8 cellular contexts compared by ENCODE assay signal in genomic region chr2:73232471-73233153, GRCh38. TPM values are rescaled to one million over a fixed set of nuclear protein-coding genes. Genes with fewer than 3 reads are reported as not detected.
DNase-seq lines count a peak whose midpoint lies in the region; ATAC-seq and TF ChIP-seq lines count a peak whose summit lies in the region.

No MANE protein-coding gene starts in this region.

- H3K4me3 ChIP-seq in cardiac muscle cell = peak overlapping the region; percentile 72
- peak overlapping the region; percentile 84 for H3K4me3 ChIP-seq in fibroblast of the aortic adventitia (ENCODE audit: low read depth, low read length)

- H3K9me3 Mint-ChIP-seq in activated CD4-positive, alpha-beta T cell treated with anti-CD3 and anti-CD28 coated beads, Interleukin-2, amount 10 ng/mL, durations not matched to agents 24 days and 14 days = no peaks in the 10 kb centered on the region
- no peaks in the 10 kb centered on the region for H3K9me3 Mint-ChIP-seq in progenitor cell of endocrine pancreas (ENCODE audit: low read depth)

- TF ChIP-seq CTCF in cardiac muscle cell (IDR thresholded peaks at IDR 0.05; ENCODE audit: low read depth, low read length) = no peak
- TF ChIP-seq CTCF in fibroblast of the aortic adventitia (IDR thresholded peaks at IDR 0.05; ENCODE audit: insufficient read depth, low read length) = no peak
- no peak for TF ChIP-seq CTCF in progenitor cell of endocrine pancreas (IDR thresholded peaks at IDR 0.05; ENCODE audit: unreplicated experiment)

- H3K27ac ChIP-seq in cardiac muscle cell = peak overlapping the region; percentile 10

- H3K4me1 ChIP-seq in cardiac muscle cell (ENCODE audit: low read depth) = peaks cover 11% of the 10 kb centered on the region

- no peak for DNase-seq in cardiac muscle cell (ENCODE audit: low read depth in 1 of 2, low spot score in 1 of 2)
- DNase-seq in cardiac septum (ENCODE audit: low spot score) = no peak
- peak; percentile 62 for DNase-seq in activated CD4-positive, alpha-beta T cell treated with anti-CD3 and anti-CD28 coated beads, Interleukin-2, amount 10 ng/mL, durations not matched to agents 24 days and 14 days
- DNase-seq in fibroblast of the aortic adventitia (ENCODE audit: low read depth) = no peak
- no peak for DNase-seq in progenitor cell of endocrine pancreas (ENCODE audit: low spot score, unreplicated experiment)
- DNase-seq in NCI-H2107 treated with DMSO at 0.1 percent for 48 hours (lab: John Stamatoyannopoulos, UW; ENCODE audit: unreplicated experiment) = no peak

- peak overlapping the region; percentile 95 for H3K27ac Mint-ChIP-seq in activated CD4-positive, alpha-beta T cell treated with anti-CD3 and anti-CD28 coated beads, Interleukin-2, amount 10 ng/mL, durations not matched to agents 24 days and 14 days
- peak overlapping the region; percentile 80 for H3K27ac Mint-ChIP-seq in progenitor cell of endocrine pancreas

- H3K27me3 Mint-ChIP-seq in activated CD4-positive, alpha-beta T cell treated with anti-CD3 and anti-CD28 coated beads, Interleukin-2, amount 10 ng/mL, durations not matched to agents 24 days and 14 days = no peaks in the 10 kb centered on the region
- H3K27me3 Mint-ChIP-seq in progenitor cell of endocrine pancreas = no peaks in the 10 kb centered on the region

- H3K4me3 Mint-ChIP-seq in activated CD4-positive, alpha-beta T cell treated with anti-CD3 and anti-CD28 coated beads, Interleukin-2, amount 10 ng/mL, durations not matched to agents 24 days and 14 days = peak overlapping the region; percentile 94
- H3K4me3 Mint-ChIP-seq in progenitor cell of endocrine pancreas (ENCODE audit: low read depth) = peak overlapping the region; percentile 94

- peak; percentile 13 for ATAC-seq in HG03432 (IDR thresholded peaks at IDR 0.05; ENCODE audit: unreplicated experiment)
- ATAC-seq in HG03159 (IDR thresholded peaks at IDR 0.05; ENCODE audit: unreplicated experiment) = no peak

- H3K4me1 Mint-ChIP-seq in activated CD4-positive, alpha-beta T cell treated with anti-CD3 and anti-CD28 coated beads, Interleukin-2, amount 10 ng/mL, durations not matched to agents 24 days and 14 days = peaks cover 33% of the 10 kb centered on the region
- H3K4me1 Mint-ChIP-seq in progenitor cell of endocrine pancreas (ENCODE audit: low read depth) = peaks cover 12% of the 10 kb centered on the region

- H3K36me3 Mint-ChIP-seq in activated CD4-positive, alpha-beta T cell treated with anti-CD3 and anti-CD28 coated beads, Interleukin-2, amount 10 ng/mL, durations not matched to agents 24 days and 14 days (ENCODE audit: low read depth) = peaks cover 29% of the 10 kb centered on the region
- H3K36me3 Mint-ChIP-seq in progenitor cell of endocrine pancreas (ENCODE audit: insufficient read depth) = peaks cover 2% of the 10 kb centered on the region

- intact Hi-C loops in cardiac septum (cut with DNase I) = loop anchor here (1.0 to 5.0 kb wide), 3 partner anchors 18 to 155 kb away; partner anchors contain the start of genes ALMS1, RAB11FIP5 and SMYD5
- intact Hi-C loops in activated CD4-positive, alpha-beta T cell treated with anti-CD3 and anti-CD28 coated beads, Interleukin-2, amount 10 ng/mL, durations not matched to agents 24 days and 14 days (cut with micrococcal nuclease) = loop anchor here (1.0 to 5.0 kb wide), 5 partner anchors 18 to 1225 kb away; partner anchors contain the start of genes INO80B, RAB11FIP5, SMYD5 and TPRKB

- H3K27me3 ChIP-seq in cardiac muscle cell = no peaks in the 10 kb centered on the region

- no peaks in the 10 kb centered on the region for H3K9me3 ChIP-seq in cardiac muscle cell (ENCODE audit: low read depth)

- peaks cover 3% of the 10 kb centered on the region for H3K36me3 ChIP-seq in cardiac muscle cell

RNA-seq across cellular contexts. Expression of gene PRADC1, which starts 0.4 kb away (rescaled TPM):
- total RNA-seq in cardiac muscle cell (42.6 and 99.4 TPM in 2 replicates), cardiac septum (85.8 TPM), fibroblast of the aortic adventitia (ENCODE audit: low replicate concordance) (8.6 and 15.0 TPM in 2 replicates), progenitor cell of endocrine pancreas (9.8 and 10.2 TPM in 2 replicates)
- polyA plus RNA-seq in cardiac muscle cell = 62.8 and 99.8 TPM in 2 replicates
- total RNA-seq in activated CD4-positive, alpha-beta T cell treated with anti-CD3 and anti-CD28 coated beads, Interleukin-2, amount 10 ng/mL, durations not matched to agents 24 days and 14 days = 14.8 and 15.9 TPM in 2 replicates

RNA-seq across cellular contexts. Expression of gene CCT7, which starts 1.5 kb away (rescaled TPM):
- total RNA-seq in cardiac muscle cell (370 and 424 TPM in 2 replicates), cardiac septum (186 TPM), fibroblast of the aortic adventitia (ENCODE audit: low replicate concordance) (195 and 196 TPM in 2 replicates), progenitor cell of endocrine pancreas (249 and 256 TPM in 2 replicates)
- 340 and 384 TPM in 2 replicates for polyA plus RNA-seq in cardiac muscle cell
- 680 and 696 TPM in 2 replicates for total RNA-seq in activated CD4-positive, alpha-beta T cell treated with anti-CD3 and anti-CD28 coated beads, Interleukin-2, amount 10 ng/mL, durations not matched to agents 24 days and 14 days

RNA-seq across cellular contexts. Expression of gene SMYD5, which starts 18.6 kb away (rescaled TPM):
- total RNA-seq in cardiac muscle cell (24.4 and 26.1 TPM in 2 replicates), cardiac septum (24.7 TPM), fibroblast of the aortic adventitia (ENCODE audit: low replicate concordance) (15.0 and 21.1 TPM in 2 replicates), progenitor cell of endocrine pancreas (30.2 and 32.7 TPM in 2 replicates)
- polyA plus RNA-seq in cardiac muscle cell = 26.4 and 27.0 TPM in 2 replicates
- 56.7 and 62.7 TPM in 2 replicates for total RNA-seq in activated CD4-positive, alpha-beta T cell treated with anti-CD3 and anti-CD28 coated beads, Interleukin-2, amount 10 ng/mL, durations not matched to agents 24 days and 14 days

RNA-seq across cellular contexts. Expression of gene NOTO, which starts 30.2 kb away (rescaled TPM):
- total RNA-seq in cardiac muscle cell (not detected in 2 replicates), cardiac septum (not detected), fibroblast of the aortic adventitia (ENCODE audit: low replicate concordance) (not detected in 2 replicates), progenitor cell of endocrine pancreas (not detected in 2 replicates)
- polyA plus RNA-seq in cardiac muscle cell = not detected in 2 replicates
- total RNA-seq in activated CD4-positive, alpha-beta T cell treated with anti-CD3 and anti-CD28 coated beads, Interleukin-2, amount 10 ng/mL, durations not matched to agents 24 days and 14 days = not detected in 2 replicates

RNA-seq across cellular contexts. Expression of gene FBXO41, which starts 51.7 kb away (rescaled TPM):
- 4.1 and 5.8 TPM in 2 replicates for total RNA-seq in cardiac muscle cell
- polyA plus RNA-seq in cardiac muscle cell = 1.0 and 1.3 TPM in 2 replicates
- total RNA-seq in cardiac septum = 1.3 TPM
- 32.2 and 33.8 TPM in 2 replicates for total RNA-seq in activated CD4-positive, alpha-beta T cell treated with anti-CD3 and anti-CD28 coated beads, Interleukin-2, amount 10 ng/mL, durations not matched to agents 24 days and 14 days
- total RNA-seq in fibroblast of the aortic adventitia (ENCODE audit: low replicate concordance) = 0.18 and 1.6 TPM in 2 replicates
- 7.1 and 7.4 TPM in 2 replicates for total RNA-seq in progenitor cell of endocrine pancreas
